In the genomic region with DNA sequence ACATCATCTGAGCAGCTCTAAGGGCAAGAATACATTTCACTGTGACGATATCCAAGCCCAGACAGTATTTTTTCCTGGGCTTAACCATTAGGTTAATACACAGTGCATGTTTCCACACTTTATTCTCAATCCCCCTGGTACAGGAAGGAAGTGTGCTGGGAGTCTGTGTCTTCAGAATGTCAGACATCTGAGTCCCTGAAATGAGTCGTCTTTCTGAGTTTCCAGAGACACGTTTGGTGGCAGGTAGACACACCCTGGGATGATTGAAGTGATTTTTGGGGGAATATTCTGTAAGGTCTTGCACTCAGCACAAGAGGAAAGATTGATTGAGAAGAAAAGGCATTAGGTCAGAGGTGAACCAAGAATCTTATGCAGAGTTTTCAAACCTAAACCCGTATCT, we compare ENCODE assay signal across 17 cellular contexts. TPM values are rescaled to one million over a fixed set of nuclear protein-coding genes. Genes with fewer than 3 reads are reported as not detected.
DNase-seq lines count a peak whose midpoint lies in the region; ATAC-seq and TF ChIP-seq lines count a peak whose summit lies in the region.
"Had no signal": no experiment of that assay in that cellular context is flagged by ENCODE, and none has a peak within 500 bp of the region (broad histone marks: within the 10 kb centered on the region; RNA-seq: fewer than 3 reads in every experiment).

No MANE protein-coding gene starts in this region.

- peaks cover 15% of the 10 kb centered on the region for H3K4me1 ChIP-seq in PC-3 (ENCODE audit: insufficient read depth, low read length)
- H3K4me1 ChIP-seq: HAP-1 had no signal

- intact Hi-C loops in natural killer cell (cut with micrococcal nuclease), result no loop called here
- intact Hi-C loops in PC-3 (cut with micrococcal nuclease), result no loop called here

- no peak overlapping the region for H3K4me2 ChIP-seq in PC-3 (ENCODE audit: low read length)
- H3K4me2 ChIP-seq: GM23338 had no signal

- DNase-seq in natural killer cell treated with Interleukin-12 subunit alpha and Interleukin-12 subunit beta and Interleukin-15 and Interleukin-18, amount 100 ng/mL, for 72 hours (ENCODE audit: low spot score), result peak; percentile 20
- DNase-seq in natural killer cell, result no peak
- DNase-seq in PC-3, result no peak
- DNase-seq in epithelial cell of prostate (ENCODE audit: low read depth, low spot score), result no peak
- no peak for DNase-seq in DMS 273 treated with DMSO at 0.1 percent for 48 hours (lab: John Stamatoyannopoulos, UW)
- DNase-seq in RWPE1 (ENCODE audit: low spot score), result no peak
- DNase-seq: 8988T, C1 segment of cervical spinal cord, Calu3, COR-L47, DMS153, DND-41 had no signal

- H3K36me3 ChIP-seq in PC-3 (ENCODE audit: low read depth, low read length), result no peaks in the 10 kb centered on the region
- H3K36me3 ChIP-seq: HAP-1 had no signal

- CTCF ChIA-PET in PC-3 (lab: Charles Lee) (no interaction called here), RWPE1 (lab: Yijun Ruan, JAX) (no interaction called here)

- H3K27ac Mint-ChIP-seq in natural killer cell treated with Interleukin-12 subunit alpha and Interleukin-12 subunit beta and Interleukin-15 and Interleukin-18, amount 100 ng/mL, for 72 hours, result no peak overlapping the region
- no peak overlapping the region for H3K27ac Mint-ChIP-seq in natural killer cell
- H3K27ac Mint-ChIP-seq: CD4-positive, alpha-beta memory T cell; GM23338 had no signal

- TF ChIP-seq CTCF in natural killer cell (IDR thresholded peaks at IDR 0.05), result no peak
- TF ChIP-seq CTCF in PC-3 (conservative IDR thresholded peaks at IDR 0.05; ENCODE audit: low read depth, low read length), result no peak
- no peak for TF ChIP-seq CTCF in RWPE1 (conservative IDR thresholded peaks at IDR 0.05; ENCODE audit: low read depth)

- H3K27me3 Mint-ChIP-seq in natural killer cell treated with Interleukin-12 subunit alpha and Interleukin-12 subunit beta and Interleukin-15 and Interleukin-18, amount 100 ng/mL, for 72 hours, result peaks cover 18 to 62% of the 10 kb centered on the region in 2 donors
- peaks cover 11 to 32% of the 10 kb centered on the region in 2 donors for H3K27me3 Mint-ChIP-seq in natural killer cell (ENCODE audit: low read depth in 2 of 2)

- H3K79me2 ChIP-seq in PC-3 (ENCODE audit: low read length), result no peaks in the 10 kb centered on the region

- ATAC-seq in natural killer cell treated with Interleukin-12 subunit alpha and Interleukin-12 subunit beta and Interleukin-15 and Interleukin-18, amount 100 ng/mL, for 72 hours, result no peak
- ATAC-seq in natural killer cell (no peak), PC-3 (0 out of 2 replicates have a peak, but pooled peaks have one; percentile 18), GM18870 (IDR thresholded peaks at IDR 0.05; ENCODE audit: unreplicated experiment) (no peak)
- ATAC-seq: GM23338 had no signal

- no peak overlapping the region for H3K4me3 Mint-ChIP-seq in natural killer cell treated with Interleukin-12 subunit alpha and Interleukin-12 subunit beta and Interleukin-15 and Interleukin-18, amount 100 ng/mL, for 72 hours
- H3K4me3 Mint-ChIP-seq in natural killer cell, result no peak overlapping the region
- H3K4me3 Mint-ChIP-seq: CD4-positive, alpha-beta memory T cell; GM23338 had no signal

- H4K20me1 ChIP-seq in PC-3 (ENCODE audit: low read length), result no peaks in the 10 kb centered on the region

- H3K9me3 ChIP-seq in PC-3 (ENCODE audit: low read length), result no peaks in the 10 kb centered on the region
- H3K9me3 ChIP-seq: HAP-1 had no signal

- H3K36me3 Mint-ChIP-seq in natural killer cell treated with Interleukin-12 subunit alpha and Interleukin-12 subunit beta and Interleukin-15 and Interleukin-18, amount 100 ng/mL, for 72 hours, result no peaks in the 10 kb centered on the region
- no peaks in the 10 kb centered on the region for H3K36me3 Mint-ChIP-seq in natural killer cell
- H3K36me3 Mint-ChIP-seq: CD4-positive, alpha-beta memory T cell had no signal

- no peaks in the 10 kb centered on the region for H3F3A ChIP-seq in PC-3 (ENCODE audit: low read length, unreplicated experiment)

- POLR2A ChIA-PET in PC-3 (lab: Charles Lee; ENCODE audit: unreplicated experiment) (no interaction called here), RWPE1 (lab: Yijun Ruan, JAX; ENCODE audit: low non-redundant PET) (no interaction called here)

- H3K9me3 Mint-ChIP-seq in natural killer cell treated with Interleukin-12 subunit alpha and Interleukin-12 subunit beta and Interleukin-15 and Interleukin-18, amount 100 ng/mL, for 72 hours, result no peaks in the 10 kb centered on the region
- no peaks in the 10 kb centered on the region for H3K9me3 Mint-ChIP-seq in natural killer cell
- H3K9me3 Mint-ChIP-seq: CD4-positive, alpha-beta memory T cell; GM23338 had no signal

- H2AFZ ChIP-seq in PC-3 (ENCODE audit: low read length), result no peak overlapping the region
- H2AFZ ChIP-seq: GM23338 had no signal

- peaks cover 0 to 6% of the 10 kb centered on the region in 2 donors for H3K4me1 Mint-ChIP-seq in natural killer cell treated with Interleukin-12 subunit alpha and Interleukin-12 subunit beta and Interleukin-15 and Interleukin-18, amount 100 ng/mL, for 72 hours (ENCODE audit: low read depth in 2 of 2)
- H3K4me1 Mint-ChIP-seq in natural killer cell, result peaks cover 10 to 14% of the 10 kb centered on the region in 2 donors
- H3K4me1 Mint-ChIP-seq: CD4-positive, alpha-beta memory T cell; GM23338 had no signal

- no peak overlapping the region for H3K4me3 ChIP-seq in PC-3 (ENCODE audit: low read length)
- H3K4me3 ChIP-seq: GM23338, HAP-1 had no signal

- no peaks in the 10 kb centered on the region for H3K9me2 ChIP-seq in PC-3 (replicated peaks; ENCODE audit: low read length)

- H3K27me3 ChIP-seq in PC-3 (ENCODE audit: low read length), result no peaks in the 10 kb centered on the region

- H3K9ac ChIP-seq in PC-3 (ENCODE audit: low read length), result no peak overlapping the region

- no TSS peak for BruUV-seq in PC-3 (replicated peaks; lab: Mats Ljungman, UMichigan)

- H3K27ac ChIP-seq in PC-3 (ENCODE audit: low read length) (no peak overlapping the region), epithelial cell of prostate (peak overlapping the region; percentile 1), RWPE1 (no peak overlapping the region)

RNA-seq across cellular contexts. Expression of gene SHH, which starts 13.1 kb away (rescaled TPM):
- total RNA-seq in natural killer cell treated with Interleukin-12 subunit alpha and Interleukin-12 subunit beta and Interleukin-15 and Interleukin-18, amount 100 ng/mL, for 72 hours, result not detected
- not detected for total RNA-seq in natural killer cell
- total RNA-seq in PC-3 (2014; rRNA removed), result 0.11 and 0.12 TPM in 2 replicates
- total RNA-seq: A673; CD4-positive, alpha-beta memory T cell; GM23338 had no signal
